8 cellular contexts compared by ENCODE assay signal in genomic region chr1:31984419-31985347, GRCh38. TPM values are rescaled to one million over a fixed set of nuclear protein-coding genes. Genes with fewer than 3 reads are reported as not detected.
DNase-seq lines count a peak whose midpoint lies in the region; ATAC-seq and TF ChIP-seq lines count a peak whose summit lies in the region.

No MANE protein-coding gene starts in this region.

- ATAC-seq in GM19397 (IDR thresholded peaks at IDR 0.05; ENCODE audit: unreplicated experiment), result no peak

- peak overlapping the region; percentile 59 for H3K9ac ChIP-seq in SU-DHL-6 (ENCODE audit: low read length)

- H3K27me3 Mint-ChIP-seq in osteocyte (ENCODE audit: unreplicated experiment) (no peaks in the 10 kb centered on the region), glutamatergic neuron (ENCODE audit: unreplicated experiment) (no peaks in the 10 kb centered on the region)

- H3K9me3 Mint-ChIP-seq in osteocyte (ENCODE audit: unreplicated experiment) (no peaks in the 10 kb centered on the region), glutamatergic neuron (ENCODE audit: unreplicated experiment) (peaks cover 7% of the 10 kb centered on the region)

- H3K27ac ChIP-seq in DOHH2 (ENCODE audit: low read depth, low read length), result peak overlapping the region; percentile 43
- peak overlapping the region; percentile 98 for H3K27ac ChIP-seq in SU-DHL-6 (ENCODE audit: low read depth, low read length)

- no peaks in the 10 kb centered on the region for H4K20me1 ChIP-seq in DOHH2 (ENCODE audit: control insufficient read depth, insufficient read depth, low read depth, low read length)
- no peaks in the 10 kb centered on the region for H4K20me1 ChIP-seq in SU-DHL-6 (ENCODE audit: low read depth, low read length)

- H3K36me3 Mint-ChIP-seq in osteocyte (ENCODE audit: unreplicated experiment), result no peaks in the 10 kb centered on the region
- H3K36me3 Mint-ChIP-seq in glutamatergic neuron (ENCODE audit: unreplicated experiment), result no peaks in the 10 kb centered on the region

- H3K4me1 ChIP-seq in DOHH2 (ENCODE audit: control insufficient read depth, low read length), result peaks cover 45% of the 10 kb centered on the region

- DNase-seq in cardiac fibroblast (ENCODE audit: low read depth in 2 of 2), result peak; percentile 37 to 70
- DNase-seq in osteocyte (ENCODE audit: extremely low spot score, unreplicated experiment), result no peak
- no peak for DNase-seq in glutamatergic neuron
- no peak for DNase-seq in HUDEP-2 (lab: John Stamatoyannopoulos, UW; ENCODE audit: unreplicated experiment in 76 of 76)
- no peak for DNase-seq in NOMO-1 (lab: John Stamatoyannopoulos, UW; ENCODE audit: unreplicated experiment in 2 of 2)

- H3K4me3 Mint-ChIP-seq in osteocyte (ENCODE audit: unreplicated experiment), result no peak overlapping the region
- no peak overlapping the region for H3K4me3 Mint-ChIP-seq in glutamatergic neuron (ENCODE audit: unreplicated experiment)

- H3F3A ChIP-seq in DOHH2 (ENCODE audit: control insufficient read depth, insufficient read depth) (peaks cover 6% of the 10 kb centered on the region; the same call in 1 of the 2 replicates), SU-DHL-6 (ENCODE audit: insufficient read depth) (peaks cover 41% of the 10 kb centered on the region)

- H3K9me2 ChIP-seq in DOHH2 (replicated peaks; ENCODE audit: control insufficient read depth, low read length), result no peaks in the 10 kb centered on the region
- no peaks in the 10 kb centered on the region for H3K9me2 ChIP-seq in SU-DHL-6 (replicated peaks; ENCODE audit: insufficient read depth, low read length)

- H3K4me1 Mint-ChIP-seq in osteocyte (ENCODE audit: unreplicated experiment) (peaks cover 30% of the 10 kb centered on the region), glutamatergic neuron (ENCODE audit: low read depth, unreplicated experiment) (peaks cover 20% of the 10 kb centered on the region)

- TF ChIP-seq CTCF in DOHH2 (IDR thresholded peaks at IDR 0.05; ENCODE audit: low read depth, low read length, poor library complexity, severe bottlenecking) (no peak), SU-DHL-6 (IDR thresholded peaks at IDR 0.05; ENCODE audit: insufficient read depth, low read length, poor library complexity, severe bottlenecking) (no peak), cardiac fibroblast (IDR thresholded peaks at IDR 0.05; ENCODE audit: low read depth, low read length) (no peak), osteocyte (IDR thresholded peaks at IDR 0.05) (no peak), glutamatergic neuron (IDR thresholded peaks at IDR 0.05; ENCODE audit: partially characterized antibody, unreplicated experiment) (no peak)

- H2AFZ ChIP-seq in SU-DHL-6 (ENCODE audit: low read depth, low read length, severe bottlenecking), result peak overlapping the region; percentile 36

- no peaks in the 10 kb centered on the region for H3K27me3 ChIP-seq in DOHH2 (ENCODE audit: control insufficient read depth, low read length)
- H3K27me3 ChIP-seq in SU-DHL-6 (ENCODE audit: low read length), result no peaks in the 10 kb centered on the region

- no peaks in the 10 kb centered on the region for H3K9me3 ChIP-seq in DOHH2 (ENCODE audit: control insufficient read depth, insufficient read depth, low read length)
- H3K9me3 ChIP-seq in SU-DHL-6 (ENCODE audit: insufficient read depth, low read length), result no peaks in the 10 kb centered on the region

- H3K79me2 ChIP-seq in DOHH2 (ENCODE audit: control insufficient read depth, low read length), result no peaks in the 10 kb centered on the region
- H3K79me2 ChIP-seq in SU-DHL-6 (ENCODE audit: insufficient read depth, low read length), result no peaks in the 10 kb centered on the region

- H3K36me3 ChIP-seq in DOHH2 (ENCODE audit: control insufficient read depth, low read length), result peaks cover 6% of the 10 kb centered on the region; the same call in 1 of the 2 replicates
- H3K36me3 ChIP-seq in SU-DHL-6 (ENCODE audit: low read length), result no peaks in the 10 kb centered on the region

- H3K4me3 ChIP-seq in DOHH2 (ENCODE audit: low read length) (peak overlapping the region; percentile 39), SU-DHL-6 (ENCODE audit: insufficient read depth, low read length, poor library complexity, severe bottlenecking) (peak overlapping the region; percentile 38), cardiac fibroblast (replicated peaks in 1 of 2; ENCODE audit: low read depth in 2 of 2, low read length in 2 of 2) (no peak overlapping the region)

- H3K4me2 ChIP-seq in DOHH2 (ENCODE audit: low read length) (peak overlapping the region; percentile 56), SU-DHL-6 (ENCODE audit: low read depth, low read length, poor library complexity, severe bottlenecking) (peak overlapping the region; percentile 96)

- peak overlapping the region; percentile 78 for H3K27ac Mint-ChIP-seq in osteocyte (ENCODE audit: unreplicated experiment)
- H3K27ac Mint-ChIP-seq in glutamatergic neuron (ENCODE audit: unreplicated experiment), result no peak overlapping the region

RNA-seq across cellular contexts. Expression of gene KHDRBS1, which starts 29.0 kb away (rescaled TPM):
- total RNA-seq in osteocyte (128 and 131 TPM in 2 replicates), glutamatergic neuron (ENCODE audit: unreplicated experiment) (266 TPM)

RNA-seq across cellular contexts. Expression of gene PTP4A2, which starts 46.5 kb away (rescaled TPM):
- 142 and 157 TPM in 2 replicates for total RNA-seq in osteocyte
- 120 TPM for total RNA-seq in glutamatergic neuron (ENCODE audit: unreplicated experiment)

Comparison
In these comparisons a context has a peak if more than half of its experiments do, and no peak if none do; other contexts are left out.
1. H3K4me3 ChIP-seq: peak in DOHH2 (single experiment) and SU-DHL-6 (single experiment); none in cardiac fibroblast (0 of 2).
2. DNase-seq: peak in cardiac fibroblast (2 of 2); none in osteocyte (single experiment), glutamatergic neuron (single experiment), HUDEP-2 (0 of 76) and NOMO-1 (0 of 2).